9 cellular contexts compared by ENCODE assay signal in genomic region chr10:131452926-131453771, GRCh38.
DNase-seq lines count a peak whose midpoint lies in the region; ATAC-seq and TF ChIP-seq lines count a peak whose summit lies in the region.
"Had no signal": no experiment of that assay in that cellular context is flagged by ENCODE, and none has a peak within 500 bp of the region (broad histone marks: within the 10 kb centered on the region; RNA-seq: fewer than 3 reads in every experiment).

No MANE protein-coding gene starts in this region.

- no peak for TF ChIP-seq CTCF in neural crest cell (conservative IDR thresholded peaks at IDR 0.05)

- ATAC-seq in GM21825 (IDR thresholded peaks at IDR 0.05; ENCODE audit: unreplicated experiment) = no peak

- H3K4me1 Mint-ChIP-seq in neural crest cell = peaks cover 14% of the 10 kb centered on the region

- no peaks in the 10 kb centered on the region for H3K36me3 Mint-ChIP-seq in neural crest cell (ENCODE audit: low read depth)
- H3K36me3 Mint-ChIP-seq: T-cell had no signal

- H3K9me3 Mint-ChIP-seq in neural crest cell = no peaks in the 10 kb centered on the region
- H3K9me3 Mint-ChIP-seq: T-cell had no signal

- H3K4me3 Mint-ChIP-seq in neural crest cell = peak overlapping the region; percentile 49

- DNase-seq in Ammon's horn (ENCODE audit: low spot score) = peak; percentile 83
- peak in 38 of 58 donors; percentile 6 to 76 (median 46) for DNase-seq in anterior cingulate cortex (lab: John Stamatoyannopoulos, UW)
- peak in 41 of 51 donors; percentile 8 to 79 (median 46) for DNase-seq in hypothalamus (lab: John Stamatoyannopoulos, UW)
- DNase-seq in neural crest cell (ENCODE audit: low read depth, low spot score) = peak; percentile 41
- no peak for DNase-seq in activated T-cell treated with anti-CD3 and anti-CD28 coated beads, Interleukin-2, amount 50 U/mL, for 48 hours
- DNase-seq in central memory CD4-positive, alpha-beta T cell = no peak
- no peak for DNase-seq in DMS53 treated with DMSO at 0.1 percent for 48 hours (lab: John Stamatoyannopoulos, UW; ENCODE audit: unreplicated experiment)

- no peak overlapping the region for H3K27ac Mint-ChIP-seq in neural crest cell (ENCODE audit: unreplicated experiment)
- H3K27ac Mint-ChIP-seq: T-cell had no signal

- peaks cover 6% of the 10 kb centered on the region for H3K27me3 Mint-ChIP-seq in neural crest cell (ENCODE audit: low read depth)

Comparison
In these comparisons a context has a peak if more than half of its experiments do, and no peak if none do; other contexts are left out.
1. DNase-seq: peak in Ammon's horn (single experiment), anterior cingulate cortex (38 of 58), hypothalamus (41 of 51) and neural crest cell (single experiment); none in activated T-cell treated with anti-CD3 and anti-CD28 coated beads, Interleukin-2, amount 50 U/mL, for 48 hours (0 of 2), central memory CD4-positive, alpha-beta T cell (single experiment) and DMS53 treated with DMSO at 0.1 percent for 48 hours (single experiment).